ENCODE assay signal across 9 cellular contexts in the genomic region with DNA sequence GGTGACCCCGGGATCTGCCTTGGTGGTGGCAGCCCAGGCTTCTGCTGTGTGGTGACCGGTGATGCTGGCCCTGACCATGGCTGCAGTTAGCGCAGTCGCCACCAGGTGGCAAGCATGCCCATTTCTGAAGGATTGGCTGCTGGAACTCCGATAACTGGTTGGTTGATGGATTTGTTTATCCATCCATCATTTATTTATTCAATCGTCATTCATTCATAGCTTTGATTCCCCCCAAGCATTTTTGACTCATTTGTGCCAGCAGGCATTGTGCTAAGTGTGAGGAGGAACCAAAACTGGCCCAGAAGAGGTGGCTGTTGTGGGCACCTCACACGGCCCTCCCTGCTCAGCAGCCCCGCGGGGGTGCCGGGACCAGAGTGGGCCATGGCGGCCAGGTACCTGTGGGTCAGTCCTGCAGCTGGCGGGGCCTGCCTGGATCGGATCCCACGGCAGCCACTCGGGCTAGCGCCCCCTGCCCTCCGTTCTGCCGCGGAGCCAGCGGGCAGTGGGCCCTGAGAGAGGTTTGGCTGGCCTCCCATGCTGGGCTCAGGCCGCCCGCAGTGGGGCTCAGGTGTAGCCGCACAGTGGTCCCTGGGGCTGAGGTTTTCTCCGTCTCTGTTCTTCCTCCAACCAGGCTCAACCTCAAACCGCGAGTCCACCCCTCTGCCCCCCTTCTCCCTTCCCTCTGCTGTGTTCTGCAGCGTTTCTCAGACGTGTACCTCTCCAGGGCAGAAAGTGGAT. TPM values are rescaled to one million over a fixed set of nuclear protein-coding genes. Genes with fewer than 3 reads are reported as not detected.
DNase-seq lines count a peak whose midpoint lies in the region; ATAC-seq and TF ChIP-seq lines count a peak whose summit lies in the region.
"Had no signal": no experiment of that assay in that cellular context is flagged by ENCODE, and none has a peak within 500 bp of the region (broad histone marks: within the 10 kb centered on the region; RNA-seq: fewer than 3 reads in every experiment).

No MANE protein-coding gene starts in this region.

- H3K9ac ChIP-seq in SK-N-SH: peak overlapping the region; percentile 89

- H3K4me3 Mint-ChIP-seq in activated naive CD4-positive, alpha-beta T cell treated with anti-CD3 and anti-CD28 coated beads, Interleukin-2, amount 10 ng/mL, durations not matched to agents 7 days and 5 days: no peak overlapping the region

- peak overlapping the region; percentile 98 for H3K4me2 ChIP-seq in SK-N-SH

- DNase-seq in DMS153 treated with DMSO at 0.1 percent for 48 hours (lab: John Stamatoyannopoulos, UW; ENCODE audit: unreplicated experiment) (peak; percentile 78), SK-N-SH (peak; percentile 93), head of caudate nucleus (peak; percentile 44 to 93 (median 86)), pons (ENCODE audit: low spot score) (peak; percentile 51), tibial nerve (ENCODE audit: low spot score in 2 of 2) (peak; percentile 80 to 94)
- peak; percentile 30 for DNase-seq in Jurkat, Clone E6-1 (ENCODE audit: low read depth, low spot score)
- peak; percentile 82 for DNase-seq in activated naive CD4-positive, alpha-beta T cell treated with anti-CD3 and anti-CD28 coated beads, Interleukin-2, amount 10 ng/mL, durations not matched to agents 7 days and 5 days

- TF ChIP-seq POLR2A in tibial nerve (IDR thresholded peaks at IDR 0.05): no peak

- H3K36me3 ChIP-seq in SK-N-SH (replicated peaks in 1 of 2; ENCODE audit: control insufficient read depth in 1 of 2, insufficient read depth in 2 of 2, low read length in 1 of 2) (no peaks in the 10 kb centered on the region), tibial nerve (no peaks in the 10 kb centered on the region)

- POLR2A ChIA-PET in SK-N-SH (lab: Yijun Ruan, JAX): no interaction called here

- H3K36me3 Mint-ChIP-seq in activated naive CD4-positive, alpha-beta T cell treated with anti-CD3 and anti-CD28 coated beads, Interleukin-2, amount 10 ng/mL, durations not matched to agents 7 days and 5 days: no peaks in the 10 kb centered on the region

- peak; percentile 95 for TF ChIP-seq RAD21 in SK-N-SH (IDR thresholded peaks at IDR 0.05; ENCODE audit: low read length)

- no peak overlapping the region for H3K4me3 ChIP-seq in Jurkat, Clone E6-1 (ENCODE audit: low read length)
- H3K4me3 ChIP-seq in SK-N-SH (ENCODE audit: low read depth in 2 of 2, low read length in 1 of 2): peak overlapping the region; percentile 46 to 71
- H3K4me3 ChIP-seq in tibial nerve: peak overlapping the region in 1 of 4 donors; percentile 20

- TF ChIP-seq EP300 in SK-N-SH (IDR thresholded peaks at IDR 0.05; ENCODE audit: borderline replicate concordance in 1 of 2, low read depth in 1 of 2, low read length in 1 of 2): no peak; a peak in 1 of 4 replicates
- peak in 1 of 2 donors; percentile 47 for TF ChIP-seq EP300 in tibial nerve (IDR thresholded peaks at IDR 0.05)

- CTCF ChIA-PET in SK-N-SH (lab: Yijun Ruan, JAX): interaction anchor here (0.6 to 15.7 kb wide), 48 partner anchors 8 to 456 kb away, joined by 3 to 353 read pairs (median 5); a partner anchor contains a TSS
- CTCF ChIA-PET in activated naive CD4-positive, alpha-beta T cell treated with anti-CD3 and anti-CD28 coated beads, Interleukin-2, amount 10 ng/mL, durations not matched to agents 7 days and 5 days (lab: Charles Lee): interaction anchor here (0.6 to 9.1 kb wide), 11 partner anchors 8 to 1175 kb away, joined by 3 to 111 read pairs (median 3); a partner anchor contains a TSS

- H3K27me3 ChIP-seq in SK-N-SH (ENCODE audit: insufficient read depth) (no peaks in the 10 kb centered on the region), tibial nerve (no peaks in the 10 kb centered on the region)

- H3K27ac ChIP-seq in SK-N-SH (ENCODE audit: low read depth in 2 of 2, low read length in 1 of 2) (peak overlapping the region; percentile 74 to 99; a peak in 3 of 4 replicates), tibial nerve (peak overlapping the region in 2 of 4 donors; percentile 64 to 85)

- no peak for ATAC-seq in GM21723 (IDR thresholded peaks at IDR 0.05; ENCODE audit: unreplicated experiment)

- H3K9me3 ChIP-seq in SK-N-SH: no peaks in the 10 kb centered on the region
- H3K9me3 ChIP-seq in tibial nerve: no peaks in the 10 kb centered on the region

- TF ChIP-seq CTCF in SK-N-SH (IDR thresholded peaks at IDR 0.05) (peak; percentile 100), tibial nerve (IDR thresholded peaks at IDR 0.05) (peak; percentile 91 to 95 (median 94))

- H4K20me1 ChIP-seq in SK-N-SH (ENCODE audit: insufficient read depth): no peaks in the 10 kb centered on the region

- intact Hi-C loops in head of caudate nucleus (cut with DNase I): loop anchor here (5.0 kb wide), 1 partner anchor 60 kb away; no protein-coding TSS in a partner anchor

- 3% methylated on average over 16 of the region's 28 CpGs for WGBS in SK-N-SH (ENCODE audit: low lambda C conversion rate)
- 9 to 15% methylated on average over 18 to 19 of the region's 28 CpGs for WGBS in tibial nerve, 2 donors

- no peaks in the 10 kb centered on the region for H3K9me2 ChIP-seq in SK-N-SH

- peaks cover 13% of the 10 kb centered on the region; the same call in 1 of the 2 replicates for H3K79me2 ChIP-seq in SK-N-SH (ENCODE audit: insufficient read depth)

- peaks cover 18% of the 10 kb centered on the region for H3K4me1 Mint-ChIP-seq in activated naive CD4-positive, alpha-beta T cell treated with anti-CD3 and anti-CD28 coated beads, Interleukin-2, amount 10 ng/mL, durations not matched to agents 7 days and 5 days

- peaks cover 50% of the 10 kb centered on the region for H3K27me3 Mint-ChIP-seq in activated naive CD4-positive, alpha-beta T cell treated with anti-CD3 and anti-CD28 coated beads, Interleukin-2, amount 10 ng/mL, durations not matched to agents 7 days and 5 days

- peaks cover 60% of the 10 kb centered on the region for H3F3A ChIP-seq in SK-N-SH (replicated peaks; ENCODE audit: insufficient read depth)

- H3K4me1 ChIP-seq in SK-N-SH (ENCODE audit: control insufficient read depth in 1 of 2, insufficient read depth in 2 of 2, low read depth in 1 of 2, low read length in 1 of 2): peaks cover 16 to 21% of the 10 kb centered on the region in 2 experiments; a peak in 3 of 4 replicates
- peaks cover 0 to 19% (median 11%) of the 10 kb centered on the region in 4 donors for H3K4me1 ChIP-seq in tibial nerve

- no peak overlapping the region for H3K27ac Mint-ChIP-seq in activated naive CD4-positive, alpha-beta T cell treated with anti-CD3 and anti-CD28 coated beads, Interleukin-2, amount 10 ng/mL, durations not matched to agents 7 days and 5 days

- peaks cover 1% of the 10 kb centered on the region for H3K9me3 Mint-ChIP-seq in activated naive CD4-positive, alpha-beta T cell treated with anti-CD3 and anti-CD28 coated beads, Interleukin-2, amount 10 ng/mL, durations not matched to agents 7 days and 5 days

- no peak overlapping the region for H2AFZ ChIP-seq in SK-N-SH (ENCODE audit: low read depth)

TF ChIP-seq in SK-N-SH, 30 proteins besides CTCF, POLR2A, EP300 and RAD21 (continues in another document):
- TF ChIP-seq, protein P1, sequence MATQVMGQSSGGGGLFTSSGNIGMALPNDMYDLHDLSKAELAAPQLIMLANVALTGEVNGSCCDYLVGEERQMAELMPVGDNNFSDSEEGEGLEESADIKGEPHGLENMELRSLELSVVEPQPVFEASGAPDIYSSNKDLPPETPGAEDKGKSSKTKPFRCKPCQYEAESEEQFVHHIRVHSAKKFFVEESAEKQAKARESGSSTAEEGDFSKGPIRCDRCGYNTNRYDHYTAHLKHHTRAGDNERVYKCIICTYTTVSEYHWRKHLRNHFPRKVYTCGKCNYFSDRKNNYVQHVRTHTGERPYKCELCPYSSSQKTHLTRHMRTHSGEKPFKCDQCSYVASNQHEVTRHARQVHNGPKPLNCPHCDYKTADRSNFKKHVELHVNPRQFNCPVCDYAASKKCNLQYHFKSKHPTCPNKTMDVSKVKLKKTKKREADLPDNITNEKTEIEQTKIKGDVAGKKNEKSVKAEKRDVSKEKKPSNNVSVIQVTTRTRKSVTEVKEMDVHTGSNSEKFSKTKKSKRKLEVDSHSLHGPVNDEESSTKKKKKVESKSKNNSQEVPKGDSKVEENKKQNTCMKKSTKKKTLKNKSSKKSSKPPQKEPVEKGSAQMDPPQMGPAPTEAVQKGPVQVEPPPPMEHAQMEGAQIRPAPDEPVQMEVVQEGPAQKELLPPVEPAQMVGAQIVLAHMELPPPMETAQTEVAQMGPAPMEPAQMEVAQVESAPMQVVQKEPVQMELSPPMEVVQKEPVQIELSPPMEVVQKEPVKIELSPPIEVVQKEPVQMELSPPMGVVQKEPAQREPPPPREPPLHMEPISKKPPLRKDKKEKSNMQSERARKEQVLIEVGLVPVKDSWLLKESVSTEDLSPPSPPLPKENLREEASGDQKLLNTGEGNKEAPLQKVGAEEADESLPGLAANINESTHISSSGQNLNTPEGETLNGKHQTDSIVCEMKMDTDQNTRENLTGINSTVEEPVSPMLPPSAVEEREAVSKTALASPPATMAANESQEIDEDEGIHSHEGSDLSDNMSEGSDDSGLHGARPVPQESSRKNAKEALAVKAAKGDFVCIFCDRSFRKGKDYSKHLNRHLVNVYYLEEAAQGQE (IDR thresholded peaks at IDR 0.05; ENCODE audit: low read depth, low read length): no peak
- TF ChIP-seq, protein P2, sequence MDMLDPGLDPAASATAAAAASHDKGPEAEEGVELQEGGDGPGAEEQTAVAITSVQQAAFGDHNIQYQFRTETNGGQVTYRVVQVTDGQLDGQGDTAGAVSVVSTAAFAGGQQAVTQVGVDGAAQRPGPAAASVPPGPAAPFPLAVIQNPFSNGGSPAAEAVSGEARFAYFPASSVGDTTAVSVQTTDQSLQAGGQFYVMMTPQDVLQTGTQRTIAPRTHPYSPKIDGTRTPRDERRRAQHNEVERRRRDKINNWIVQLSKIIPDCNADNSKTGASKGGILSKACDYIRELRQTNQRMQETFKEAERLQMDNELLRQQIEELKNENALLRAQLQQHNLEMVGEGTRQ (IDR thresholded peaks at IDR 0.05; ENCODE audit: borderline replicate concordance, low read depth, low read length): 0 out of 2 replicates have a peak, but pooled peaks have one; percentile 16
- no peak for TF ChIP-seq RXRA (IDR thresholded peaks at IDR 0.05; ENCODE audit: borderline replicate concordance, low read depth)
- TF ChIP-seq RCOR1 (IDR thresholded peaks at IDR 0.05; ENCODE audit: low read length): no peak

RNA-seq across cellular contexts. Expression of a gene that starts 28.8 kb away (rescaled TPM):
- polyA plus RNA-seq in Jurkat, Clone E6-1 (2012; ENCODE audit: insufficient read depth, insufficient read length): 14.3 TPM
- polyA plus RNA-seq in SK-N-SH (2012; rRNA removed): 543 and 766 TPM in 2 replicates
- 239 and 423 TPM in 2 replicates for polyA plus RNA-seq in SK-N-SH (2012; cell fraction: cytosol; rRNA removed)
- 1,445 and 1,576 TPM in 2 replicates for polyA plus RNA-seq in SK-N-SH (2012; cell fraction: nucleus; rRNA removed)
- total RNA-seq in tibial nerve: 10 to 100 TPM; 59.2 to 85.7 (median 69.1) TPM

RNA-seq across cellular contexts. Expression of a gene that starts 32.0 kb away (rescaled TPM):
- 4.1 TPM for polyA plus RNA-seq in Jurkat, Clone E6-1 (2012; ENCODE audit: insufficient read depth, insufficient read length)
- not detected in 2 replicates for polyA plus RNA-seq in SK-N-SH (2012; rRNA removed)
- polyA plus RNA-seq in SK-N-SH (2012; cell fraction: cytosol; rRNA removed): not detected in 2 replicates
- polyA plus RNA-seq in SK-N-SH (2012; cell fraction: nucleus; rRNA removed): not detected in 2 replicates
- under 1 TPM in 1 of 4 donors, not detected in 3; 0.30 TPM for total RNA-seq in tibial nerve
- total RNA-seq: glomerular endothelial cell had no signal

RNA-seq across cellular contexts. Expression of a gene that starts 58.1 kb away (rescaled TPM):
- polyA plus RNA-seq in Jurkat, Clone E6-1 (2012; ENCODE audit: insufficient read depth, insufficient read length): 12.1 TPM
- polyA plus RNA-seq in SK-N-SH (2012; rRNA removed): 0.03 and 0.10 TPM in 2 replicates
- not detected in 2 replicates for polyA plus RNA-seq in SK-N-SH (2012; cell fraction: cytosol; rRNA removed)
- polyA plus RNA-seq in SK-N-SH (2012; cell fraction: nucleus; rRNA removed): 0.11 and 0.14 TPM in 2 replicates
- total RNA-seq in tibial nerve: not detected
- total RNA-seq: glomerular endothelial cell had no signal

Comparison
In these comparisons a context has a peak if more than half of its experiments do, and no peak if none do; other contexts are left out.
1. DNase-seq: peak in every context shown above with its lines; median percentile 93 in SK-N-SH; 87 in tibial nerve; 86 in head of caudate nucleus; 82 in activated naive CD4-positive, alpha-beta T cell treated with anti-CD3 and anti-CD28 coated beads, Interleukin-2, amount 10 ng/mL, durations not matched to agents 7 days and 5 days; 78 in DMS153 treated with DMSO at 0.1 percent for 48 hours; 51 in pons; 30 in Jurkat, Clone E6-1.